In the genomic region with DNA sequence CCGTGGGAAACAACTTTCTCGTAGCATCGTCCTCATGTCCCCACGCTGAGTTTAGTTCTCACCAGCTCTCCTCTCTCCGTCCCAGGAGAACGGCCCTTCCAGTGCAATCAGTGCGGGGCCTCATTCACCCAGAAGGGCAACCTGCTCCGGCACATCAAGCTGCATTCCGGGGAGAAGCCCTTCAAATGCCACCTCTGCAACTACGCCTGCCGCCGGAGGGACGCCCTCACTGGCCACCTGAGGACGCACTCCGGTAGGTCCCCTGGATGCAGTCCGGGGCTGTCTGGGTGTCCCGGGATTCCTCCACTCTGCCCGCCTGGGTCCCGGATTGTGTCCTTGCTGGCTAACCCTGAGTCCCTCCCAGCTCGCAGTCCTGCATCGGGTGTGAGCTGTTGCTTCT, we compare ENCODE assay signal across 1 cellular context.
TF ChIP-seq lines count a peak whose summit lies in the region.

No MANE protein-coding gene starts in this region.

TF ChIP-seq in H1, 55 proteins besides CTCF, POLR2A, EP300 and RAD21:
- peak; percentile 49; the same call in 1 of the 2 replicates for TF ChIP-seq TEAD4 (IDR thresholded peaks at IDR 0.05; ENCODE audit: low read depth, low read length)
- TF ChIP-seq SIN3A (conservative IDR thresholded peaks at IDR 0.05 in 1 of 2, IDR thresholded peaks at IDR 0.05 in 1 of 2; ENCODE audit: low read depth in 1 of 2, low read length in 2 of 2): no peak
TF ChIP-seq in H1: peak in this region for 1.
